In genomic region chr4:145481164-145481941, GRCh38 we compare ENCODE assay signal across 8 cellular contexts. TPM values are rescaled to one million over a fixed set of nuclear protein-coding genes. Genes with fewer than 3 reads are reported as not detected.
A peak's percentile ranks its signal among the peaks of the same experiment; 100 is the strongest.
DNase-seq lines count a peak whose midpoint lies in the region; ATAC-seq and TF ChIP-seq lines count a peak whose summit lies in the region.

Gene SMAD1, plus strand, starts transcription at chr4:145481853. Its CDS starts 32,761 bp downstream, at chr4:145514614.

- POLR2A ChIA-PET in activated B cell treated with CpG ODN at 0.5 μM for 24 hours (lab: Charles Lee): no interaction called here

- peak; percentile 23 to 49 for DNase-seq in NCI-H524 (lab: John Stamatoyannopoulos, UW)
- no peak for DNase-seq in NCI-H524 treated with DMSO at 0.1 percent for 48 hours (lab: John Stamatoyannopoulos, UW)
- peak; percentile 22 for DNase-seq in NCI-H1694 (lab: John Stamatoyannopoulos, UW)
- peak; percentile 17 for DNase-seq in activated B cell treated with CpG ODN at 0.5 μM for 24 hours
- peak; percentile 70 to 90 (median 85) for DNase-seq in dorsolateral prefrontal cortex
- peak; percentile 82 to 93 for DNase-seq in left lung
- DNase-seq in stimulated activated CD4-positive, alpha-beta T cell treated with anti-CD3 and anti-CD28 coated beads, Interleukin-1b, Interleukin-23, amount 100 ng/mL, for 4 hours (ENCODE audit: low read depth in 2 of 2): peak; percentile 8 to 35

- CTCF ChIA-PET in activated B cell treated with CpG ODN at 0.5 μM for 24 hours (lab: Charles Lee): no interaction called here

- H3K27ac ChIP-seq in dorsolateral prefrontal cortex (peak within 1 kb of the TSS; percentile 62 to 98 (median 93)), left lung (peak within 1 kb of the TSS; percentile 91 to 98)

- peaks cover 4 to 33% of the 10 kb centered on the region in 2 donors for H3K4me1 ChIP-seq in left lung

- no peaks in the 10 kb centered on the region for H3K36me3 ChIP-seq in left lung

- H3K4me3 Mint-ChIP-seq in activated B cell treated with CpG ODN at 0.5 μM for 24 hours: peak within 1 kb of the TSS; percentile 72

- H3K27me3 ChIP-seq in dorsolateral prefrontal cortex (no peaks in the 10 kb centered on the region), left lung (peaks cover 0 to 17% of the 10 kb centered on the region in 2 donors)

- peak within 1 kb of the TSS; percentile 48 to 96 (median 86) for H3K4me3 ChIP-seq in dorsolateral prefrontal cortex
- peak within 1 kb of the TSS; percentile 68 to 88 for H3K4me3 ChIP-seq in left lung

- H3K36me3 Mint-ChIP-seq in activated B cell treated with CpG ODN at 0.5 μM for 24 hours (ENCODE audit: low read depth): no peaks in the 10 kb centered on the region

- H3K27ac Mint-ChIP-seq in activated B cell treated with CpG ODN at 0.5 μM for 24 hours: no peak within 1 kb of the TSS

- H3K9me3 Mint-ChIP-seq in activated B cell treated with CpG ODN at 0.5 μM for 24 hours: peaks cover 3% of the 10 kb centered on the region

- H3K4me1 Mint-ChIP-seq in activated B cell treated with CpG ODN at 0.5 μM for 24 hours: peaks cover 11% of the 10 kb centered on the region

- H3K9me3 ChIP-seq in left lung: no peaks in the 10 kb centered on the region

- intact Hi-C loops in activated B cell treated with CpG ODN at 0.5 μM for 24 hours (cut with micrococcal nuclease): loop anchor here (5.0 kb wide), 1 partner anchor 299 kb away; the partner anchor contains the start of gene OTUD4
- intact Hi-C loops in dorsolateral prefrontal cortex (cut with DNase I): loop anchor here (5.0 to 10.0 kb wide), 7 partner anchors 51 to 693 kb away; partner anchors contain the start of genes OTUD4 (in 2 of the 2), LSM6 (in 1 of the 2) and MMAA (in 1 of the 2)
- intact Hi-C loops in left lung (cut with DNase I): no loop called here

- TF ChIP-seq CTCF in activated B cell treated with CpG ODN at 0.5 μM for 24 hours (IDR thresholded peaks at IDR 0.05) (no peak), dorsolateral prefrontal cortex (IDR thresholded peaks at IDR 0.05 in 54 of 56, conservative IDR thresholded peaks at IDR 0.05 in 2 of 56; ENCODE audit: low read depth in 1 of 56, partially characterized antibody in 56 of 56) (peak in 7 of 56 donors; percentile 1 to 25 (median 11)), left lung (IDR thresholded peaks at IDR 0.05) (no peak)

- H3K27me3 Mint-ChIP-seq in activated B cell treated with CpG ODN at 0.5 μM for 24 hours: peaks cover 40% of the 10 kb centered on the region

- ATAC-seq in HG02678 (IDR thresholded peaks at IDR 0.05; ENCODE audit: unreplicated experiment): peak; percentile 53
- ATAC-seq in activated B cell treated with CpG ODN at 0.5 μM for 24 hours (ENCODE audit: low read depth): peak; percentile 49
- ATAC-seq in left lung: peak; percentile 88

RNA-seq across cellular contexts. Expression of gene SMAD1, which starts in this region (rescaled TPM):
- total RNA-seq in activated B cell treated with CpG ODN at 0.5 μM for 24 hours (not detected in 2 replicates), dorsolateral prefrontal cortex (10 to 100 TPM; 18.8 to 78.1 (median 34.1) TPM), left lung (10 to 100 TPM; 22.0 to 22.9 TPM)

Comparison
In these comparisons a context has a peak if more than half of its experiments do, and no peak if none do; other contexts are left out.
1. RNA of gene SMAD1 (total RNA-seq): 18.8 to 78.1 TPM in dorsolateral prefrontal cortex and 22.0 to 22.9 TPM in left lung; not detected in activated B cell treated with CpG ODN at 0.5 μM for 24 hours; every median in the first group is over 10 times any median in the second.
2. Peak in DNase-seq and ATAC-seq in activated B cell treated with CpG ODN at 0.5 μM for 24 hours; RNA of the gene not detected or under 1 TPM.
3. intact Hi-C loops: an anchor here in activated B cell treated with CpG ODN at 0.5 μM for 24 hours (5.0 kb wide) and dorsolateral prefrontal cortex (5.0 to 10.0 kb wide); none called in left lung.
4. Peak in every context shown above with its lines, with median percentiles within 50 percentile points of each other: ATAC-seq.